20 cellular contexts compared by ENCODE assay signal in genomic region chr13:39490136-39490535, GRCh38.
DNase-seq lines count a peak whose midpoint lies in the region; ATAC-seq lines count a peak whose summit lies in the region.
"Had no signal": no experiment of that assay in that cellular context is flagged by ENCODE, and none has a peak within 500 bp of the region (broad histone marks: within the 10 kb centered on the region; RNA-seq: fewer than 3 reads in every experiment).

No MANE protein-coding gene starts in this region.

- no peak overlapping the region for H3K4me3 ChIP-seq in HAP-1
- H3K4me3 ChIP-seq in ectodermal cell (ENCODE audit: insufficient read depth, low read depth, low read length), result no peak overlapping the region
- peak overlapping the region; percentile 16; the same call in 1 of the 2 replicates for H3K4me3 ChIP-seq in iPS-18c (ENCODE audit: insufficient read depth, low read depth, low read length)
- no peak overlapping the region for H3K4me3 ChIP-seq in neuronal stem cell (ENCODE audit: low read length in 2 of 2)
- H3K4me3 ChIP-seq: PC-9, SJCRH30 had no signal

- no peaks in the 10 kb centered on the region for H3K79me1 ChIP-seq in neuronal stem cell (ENCODE audit: low read depth, low read length)

- H3K27me3 Mint-ChIP-seq in activated CD4-positive, alpha-beta memory T cell treated with anti-CD3 and anti-CD28 coated beads, Interleukin-2, amount 10 ng/mL, durations not matched to agents 7 days and 5 days, result peaks cover 5% of the 10 kb centered on the region

- H3K9me3 ChIP-seq in HAP-1, result no peaks in the 10 kb centered on the region
- no peaks in the 10 kb centered on the region for H3K9me3 ChIP-seq in ectodermal cell (ENCODE audit: control insufficient read depth, low read length)
- no peaks in the 10 kb centered on the region for H3K9me3 ChIP-seq in iPS-18c (ENCODE audit: control insufficient read depth, insufficient read depth, low read length)
- H3K9me3 ChIP-seq in neuronal stem cell (replicated peaks in 1 of 2; ENCODE audit: control insufficient read depth in 2 of 2, insufficient read depth in 1 of 2, low read depth in 1 of 2, low read length in 2 of 2), result no peaks in the 10 kb centered on the region
- H3K9me3 ChIP-seq: SJCRH30 had no signal

- H3K18ac ChIP-seq in neuronal stem cell (ENCODE audit: low read length), result no peak overlapping the region

- CTCF ChIA-PET in activated CD4-positive, alpha-beta memory T cell treated with anti-CD3 and anti-CD28 coated beads, Interleukin-2, amount 10 ng/mL, durations not matched to agents 7 days and 5 days (lab: Charles Lee), result no interaction called here

- H3K4me1 ChIP-seq in HAP-1, result peaks cover 75% of the 10 kb centered on the region
- peaks cover 18% of the 10 kb centered on the region for H3K4me1 ChIP-seq in ectodermal cell (ENCODE audit: control insufficient read depth, insufficient read depth, low read length)
- H3K4me1 ChIP-seq in neuronal stem cell (ENCODE audit: control insufficient read depth in 2 of 2, insufficient read depth in 1 of 2, low read depth in 1 of 2, low read length in 2 of 2), result peaks cover 19 to 40% of the 10 kb centered on the region in 2 donors

- no peak overlapping the region for H2AFZ ChIP-seq in neuronal stem cell (ENCODE audit: low read length)
- H2AFZ ChIP-seq: PC-9 had no signal

- peak; percentile 60 to 94 for DNase-seq in HAP-1 (ENCODE audit: low spot score in 2 of 2)
- DNase-seq in neuronal stem cell (ENCODE audit: low spot score), result peak; percentile 52
- no peak for DNase-seq in NCI-H2107 (lab: John Stamatoyannopoulos, UW)
- no peak for DNase-seq in activated CD4-positive, alpha-beta memory T cell treated with anti-CD3 and anti-CD28 coated beads, Interleukin-2, amount 10 ng/mL, durations not matched to agents 7 days and 5 days
- DNase-seq in NCI-H2227 treated with DMSO at 0.1 percent for 48 hours (lab: John Stamatoyannopoulos, UW), result no peak
- DNase-seq: DMS79 treated with DMSO at 0.1 percent for 48 hours, GF-D8, KG1, NCI-H1417 treated with DMSO at 0.1 percent for 48 hours, NCI-H1930, NCI-H2171, NCI-H774, PC-9, SJCRH30, SW 1271 had no signal

- no peak overlapping the region for H2BK12ac ChIP-seq in neuronal stem cell (ENCODE audit: low read length)

- H3K36me3 ChIP-seq in HAP-1 (replicated peaks) (no peaks in the 10 kb centered on the region), ectodermal cell (ENCODE audit: control insufficient read depth, insufficient read depth, low read length) (no peaks in the 10 kb centered on the region), neuronal stem cell (replicated peaks in 1 of 2; ENCODE audit: control insufficient read depth in 2 of 2, insufficient read depth in 2 of 2, low read length in 2 of 2) (peaks cover 0 to 6% of the 10 kb centered on the region in 2 donors)
- H3K36me3 ChIP-seq: SJCRH30 had no signal

- H2AK5ac ChIP-seq in neuronal stem cell (ENCODE audit: low read depth, low read length), result no peak overlapping the region

- H3K27ac Mint-ChIP-seq in activated CD4-positive, alpha-beta memory T cell treated with anti-CD3 and anti-CD28 coated beads, Interleukin-2, amount 10 ng/mL, durations not matched to agents 7 days and 5 days, result no peak overlapping the region

- no peak overlapping the region for H2BK5ac ChIP-seq in neuronal stem cell (ENCODE audit: low read length)

- no peak overlapping the region for H3K4ac ChIP-seq in neuronal stem cell (ENCODE audit: low read length)

- H3K4me2 ChIP-seq in neuronal stem cell (ENCODE audit: insufficient read depth, low read length, poor library complexity, severe bottlenecking), result no peak overlapping the region
- H3K4me2 ChIP-seq: PC-9 had no signal

- H2BK120ac ChIP-seq in neuronal stem cell (ENCODE audit: low read depth, low read length), result no peak overlapping the region

- in situ Hi-C loops in HAP-1 (cut with MboI; ENCODE audit: low sequenced_read_pairs), result no loop called here

- H3K27ac ChIP-seq in ectodermal cell (ENCODE audit: insufficient read depth, low read depth, low read length, poor library complexity, severe bottlenecking), result peak overlapping the region; percentile 60
- H3K27ac ChIP-seq in neuronal stem cell (replicated peaks; ENCODE audit: low read length), result peak overlapping the region; percentile 66
- H3K27ac ChIP-seq: PC-9, SJCRH30 had no signal

- H3K4me3 Mint-ChIP-seq in activated CD4-positive, alpha-beta memory T cell treated with anti-CD3 and anti-CD28 coated beads, Interleukin-2, amount 10 ng/mL, durations not matched to agents 7 days and 5 days, result no peak overlapping the region

- no peak overlapping the region for H3K23ac ChIP-seq in neuronal stem cell (ENCODE audit: low read depth, low read length, poor library complexity)

- H3K14ac ChIP-seq in neuronal stem cell (ENCODE audit: low read length), result no peak overlapping the region

- POLR2A ChIA-PET in activated CD4-positive, alpha-beta memory T cell treated with anti-CD3 and anti-CD28 coated beads, Interleukin-2, amount 10 ng/mL, durations not matched to agents 7 days and 5 days (lab: Charles Lee), result no interaction called here

- no peak overlapping the region for H4K8ac ChIP-seq in neuronal stem cell (ENCODE audit: low read depth, low read length)

- H4K91ac ChIP-seq in neuronal stem cell (ENCODE audit: low read depth, low read length, poor library complexity), result no peak overlapping the region

- H3K36me3 Mint-ChIP-seq in activated CD4-positive, alpha-beta memory T cell treated with anti-CD3 and anti-CD28 coated beads, Interleukin-2, amount 10 ng/mL, durations not matched to agents 7 days and 5 days (ENCODE audit: low read depth), result no peaks in the 10 kb centered on the region

- H3K9ac ChIP-seq in neuronal stem cell (ENCODE audit: low read depth, low read length, poor library complexity), result no peak overlapping the region

- no peaks in the 10 kb centered on the region for H3K4me1 Mint-ChIP-seq in activated CD4-positive, alpha-beta memory T cell treated with anti-CD3 and anti-CD28 coated beads, Interleukin-2, amount 10 ng/mL, durations not matched to agents 7 days and 5 days

- WGBS in ectodermal cell, 2 experiments, result 13 to 14% methylated on average over 6 of the region's 6 CpGs
- WGBS in neuronal stem cell (ENCODE audit: extremely low coverage in 2 of 2, insufficient read length in 2 of 2, insufficient replicate concordance in 1 of 2), 2 donors, result no CpG with 5 or more reads among the region's 6 CpGs

- H2BK15ac ChIP-seq in neuronal stem cell (ENCODE audit: low read length), result no peak overlapping the region

- no peak for ATAC-seq in HG03025 (IDR thresholded peaks at IDR 0.05; ENCODE audit: low FRiP score, unreplicated experiment)
- ATAC-seq: HCT116, HepG2 had no signal

- no peaks in the 10 kb centered on the region for H3K27me3 ChIP-seq in HAP-1 (ENCODE audit: low read depth)
- H3K27me3 ChIP-seq in ectodermal cell (ENCODE audit: control insufficient read depth, insufficient read depth, low read length, poor library complexity, severe bottlenecking), result no peaks in the 10 kb centered on the region
- no peaks in the 10 kb centered on the region for H3K27me3 ChIP-seq in neuronal stem cell (ENCODE audit: control insufficient read depth in 3 of 3, insufficient read depth in 3 of 3, low read depth in 1 of 3, low read length in 3 of 3)
- H3K27me3 ChIP-seq: SJCRH30 had no signal

- no peaks in the 10 kb centered on the region for H3K9me3 Mint-ChIP-seq in activated CD4-positive, alpha-beta memory T cell treated with anti-CD3 and anti-CD28 coated beads, Interleukin-2, amount 10 ng/mL, durations not matched to agents 7 days and 5 days

Comparison
In these comparisons a context has a peak if more than half of its experiments do, and no peak if none do; other contexts are left out.
1. DNase-seq: peak in HAP-1 (2 of 2) and neuronal stem cell (single experiment); none in NCI-H2107 (single experiment), activated CD4-positive, alpha-beta memory T cell treated with anti-CD3 and anti-CD28 coated beads, Interleukin-2, amount 10 ng/mL, durations not matched to agents 7 days and 5 days (single experiment) and NCI-H2227 treated with DMSO at 0.1 percent for 48 hours (single experiment).